ENCODE assay signal across 19 cellular contexts in genomic region chr13:42364613-42365000, GRCh38.
A peak's percentile ranks its signal among the peaks of the same experiment; 100 is the strongest.
DNase-seq lines count a peak whose midpoint lies in the region; TF ChIP-seq lines count a peak whose summit lies in the region.
"Had no signal": no experiment of that assay in that cellular context is flagged by ENCODE, and none has a peak within 500 bp of the region (broad histone marks: within the 10 kb centered on the region; RNA-seq: fewer than 3 reads in every experiment).

No MANE protein-coding gene starts in this region.

- H4K8ac ChIP-seq in mesendoderm (ENCODE audit: low read depth, low read length), result no peak overlapping the region

- no peaks in the 10 kb centered on the region for H3K36me3 ChIP-seq in Karpas-422 (ENCODE audit: insufficient read depth, low read length)
- no peaks in the 10 kb centered on the region for H3K36me3 ChIP-seq in brain microvascular endothelial cell (replicated peaks)
- no peaks in the 10 kb centered on the region for H3K36me3 ChIP-seq in mesendoderm (ENCODE audit: control insufficient read depth, insufficient read depth, low read length)
- H3K36me3 ChIP-seq: cardiac muscle cell had no signal

- H3K9me2 ChIP-seq in Karpas-422 (replicated peaks; ENCODE audit: insufficient read depth, low read length), result no peaks in the 10 kb centered on the region

- H3K18ac ChIP-seq in mesendoderm (ENCODE audit: low read length), result no peak overlapping the region

- DNase-seq in ELR (ENCODE audit: low read depth), result peak; percentile 48
- peak; percentile 76 for DNase-seq in Karpas-422
- DNase-seq in brain microvascular endothelial cell, result peak; percentile 50
- peak; percentile 72 for DNase-seq in mesendoderm
- DNase-seq in coronary artery (ENCODE audit: low spot score), result no peak
- DNase-seq in kidney glomerular epithelial cell (lab: John Stamatoyannopoulos, UW), result no peak
- no peak for DNase-seq in NCI-H446 (lab: John Stamatoyannopoulos, UW)
- DNase-seq in T-helper 9 cell, result no peak
- DNase-seq: activated CD4-positive, alpha-beta T cell treated with anti-CD3 and anti-CD28 coated beads, Interleukin-2, amount 50 U/mL, for 1 hour; activated T-cell treated with anti-CD3 and anti-CD28 coated beads, Interleukin-2, amount 50 U/mL, for 4 hours; C1 segment of cervical spinal cord; DMS153; effector CD4-positive, alpha-beta T cell; hippocampal formation; NCI-H187; NCI-H510A; OCI-M1; trophoblast cell had no signal

- H3K4me1 ChIP-seq in Karpas-422 (ENCODE audit: low read length) (peaks cover 59% of the 10 kb centered on the region), mesendoderm (ENCODE audit: control insufficient read depth, low read depth, low read length) (no peaks in the 10 kb centered on the region)

- H3K79me2 ChIP-seq in Karpas-422 (ENCODE audit: low read length) (no peaks in the 10 kb centered on the region), mesendoderm (ENCODE audit: control insufficient read depth, insufficient read depth, low read length) (no peaks in the 10 kb centered on the region)

- H3K4ac ChIP-seq in mesendoderm (ENCODE audit: low read depth, low read length), result no peak overlapping the region

- peak overlapping the region; percentile 26 for H3K4me2 ChIP-seq in Karpas-422 (ENCODE audit: low read depth, low read length, poor library complexity, severe bottlenecking)
- no peak overlapping the region for H3K4me2 ChIP-seq in mesendoderm (ENCODE audit: low read length)

- no peaks in the 10 kb centered on the region for H4K20me1 ChIP-seq in Karpas-422 (ENCODE audit: insufficient read depth, low read depth, low read length)

- H3K9ac ChIP-seq in Karpas-422 (ENCODE audit: low read length), result peak overlapping the region; percentile 6; the same call in 1 of the 2 replicates
- H3K9ac ChIP-seq in mesendoderm (ENCODE audit: low read length), result no peak overlapping the region

- no peak overlapping the region for H3K56ac ChIP-seq in mesendoderm (ENCODE audit: low read length)

- H2BK15ac ChIP-seq in mesendoderm (replicated peaks; ENCODE audit: low read depth), result no peak overlapping the region

- H3K79me1 ChIP-seq in mesendoderm (ENCODE audit: low read length), result no peaks in the 10 kb centered on the region

- no peaks in the 10 kb centered on the region for H3K9me3 ChIP-seq in Karpas-422 (ENCODE audit: low read length)

- H2AFZ ChIP-seq in Karpas-422 (ENCODE audit: low read length), result no peak overlapping the region

- no CpG with 5 or more reads among the region's 2 CpGs for WGBS in mesendoderm (ENCODE audit: extremely low coverage, insufficient coverage, low lambda C conversion rate)

- no peak overlapping the region for H3K23ac ChIP-seq in mesendoderm (ENCODE audit: low read length)

- no peaks in the 10 kb centered on the region for H3K27me3 ChIP-seq in Karpas-422 (ENCODE audit: low read length)
- no peaks in the 10 kb centered on the region for H3K27me3 ChIP-seq in brain microvascular endothelial cell (replicated peaks)
- no peaks in the 10 kb centered on the region for H3K27me3 ChIP-seq in mesendoderm (ENCODE audit: insufficient read depth, low read length, poor library complexity)
- H3K27me3 ChIP-seq: cardiac muscle cell had no signal

- no peak overlapping the region for H4K5ac ChIP-seq in mesendoderm (ENCODE audit: low read length)

- H2BK5ac ChIP-seq in mesendoderm (ENCODE audit: low read length), result no peak overlapping the region

- no peak for TF ChIP-seq CTCF in brain microvascular endothelial cell (IDR thresholded peaks at IDR 0.05; ENCODE audit: low read depth, low read length, missing control alignments)
- no peak for TF ChIP-seq CTCF in coronary artery (IDR thresholded peaks at IDR 0.05)

- no peak overlapping the region for H2BK120ac ChIP-seq in mesendoderm (ENCODE audit: low read depth, low read length)

- no peak overlapping the region for H2AK5ac ChIP-seq in mesendoderm (ENCODE audit: low read length)

- in situ Hi-C loops in brain microvascular endothelial cell (cut with HindIII; ENCODE audit: low pct_ligation_motif_present, low sequenced_read_pairs), result no loop called here

- H3K27ac ChIP-seq in Karpas-422 (ENCODE audit: low read length), result peak overlapping the region; percentile 53
- H3K27ac ChIP-seq in brain microvascular endothelial cell, result peak overlapping the region; percentile 56
- no peak overlapping the region for H3K27ac ChIP-seq in mesendoderm (ENCODE audit: low read depth, low read length)
- H3K27ac ChIP-seq in coronary artery, result no peak overlapping the region
- H3K27ac ChIP-seq: cardiac muscle cell had no signal

- H3K4me3 ChIP-seq in Karpas-422 (ENCODE audit: low read length) (no peak overlapping the region), brain microvascular endothelial cell (ENCODE audit: low read depth, low read length) (no peak overlapping the region), mesendoderm (ENCODE audit: low read length) (no peak overlapping the region), coronary artery (no peak overlapping the region)
- H3K4me3 ChIP-seq: cardiac muscle cell had no signal

Comparison
In these comparisons a context has a peak if more than half of its experiments do, and no peak if none do; other contexts are left out.
1. DNase-seq: peak in ELR (single experiment), Karpas-422 (single experiment), brain microvascular endothelial cell (single experiment) and mesendoderm (single experiment); none in coronary artery (single experiment), kidney glomerular epithelial cell (single experiment), NCI-H446 (0 of 2) and T-helper 9 cell (single experiment).
2. H3K27ac ChIP-seq: peak in Karpas-422 (single experiment) and brain microvascular endothelial cell (single experiment); none in mesendoderm (single experiment) and coronary artery (0 of 2).